ENCODE assay signal across 3 cellular contexts in genomic region chr2:32666704-32667103, GRCh38.
TF ChIP-seq lines count a peak whose summit lies in the region.

No MANE protein-coding gene starts in this region.

TF ChIP-seq in HepG2, 621 proteins besides CTCF, POLR2A, EP300 and RAD21:
- peak; percentile 38; the same call in 1 of the 2 replicates for TF ChIP-seq MAFF (IDR thresholded peaks at IDR 0.05; ENCODE audit: low read depth, low read length)
- peak; percentile 43 to 55 for TF ChIP-seq MAFK (conservative IDR thresholded peaks at IDR 0.05 in 1 of 2, IDR thresholded peaks at IDR 0.05 in 1 of 2; ENCODE audit: low read length in 2 of 2)
- TF ChIP-seq MTA1 (CRISPR knock-in tag; IDR thresholded peaks at IDR 0.05; ENCODE audit: borderline replicate concordance), result no peak
- TF ChIP-seq ZNF317 (CRISPR knock-in tag; IDR thresholded peaks at IDR 0.05), result no peak
TF ChIP-seq in HepG2: peak in this region for 2.

TF ChIP-seq in IMR-90, 13 proteins besides CTCF, POLR2A, EP300 and RAD21:
- no peak for TF ChIP-seq FOS (IDR thresholded peaks at IDR 0.05; ENCODE audit: low read depth, low read length)
- TF ChIP-seq ELK1 (IDR thresholded peaks at IDR 0.05; ENCODE audit: borderline replicate concordance, low read depth, low read length), result no peak
- 0 out of 2 replicates have a peak, but pooled peaks have one; percentile 11 for TF ChIP-seq MAFK (IDR thresholded peaks at IDR 0.05; ENCODE audit: low read depth, low read length)

TF ChIP-seq in K562, 482 proteins besides CTCF, POLR2A, EP300 and RAD21:
- peak; percentile 48; the same call in 1 of the 2 replicates for TF ChIP-seq C11orf30 (IDR thresholded peaks at IDR 0.05; ENCODE audit: low read depth)
- no peak for TF ChIP-seq NFIC (IDR thresholded peaks at IDR 0.05)
- no peak for TF ChIP-seq MCM3 (IDR thresholded peaks at IDR 0.05)
- TF ChIP-seq RREB1 (CRISPR knock-in tag; IDR thresholded peaks at IDR 0.05), result no peak
- TF ChIP-seq SP2 (IDR thresholded peaks at IDR 0.05; ENCODE audit: extremely low read depth, low read depth, low read length, poor library complexity, severe bottlenecking), result no peak
- TF ChIP-seq ZNF274 (IDR thresholded peaks at IDR 0.05; ENCODE audit: borderline replicate concordance, low read depth, low read length), result no peak
- TF ChIP-seq TCF3 (CRISPR knock-in tag; IDR thresholded peaks at IDR 0.05), result no peak
- no peak for TF ChIP-seq MAX (CRISPR knock-in tag; IDR thresholded peaks at IDR 0.05)
- TF ChIP-seq CSDE1 (IDR thresholded peaks at IDR 0.05), result no peak
- TF ChIP-seq ZNF395 (CRISPR knock-in tag; IDR thresholded peaks at IDR 0.05), result no peak
- no peak for TF ChIP-seq HNRNPL (IDR thresholded peaks at IDR 0.05; ENCODE audit: low read depth, low read length)
- no peak for TF ChIP-seq HOMEZ (CRISPR knock-in tag; IDR thresholded peaks at IDR 0.05)
- no peak for TF ChIP-seq ZBTB33 (CRISPR knock-in tag; IDR thresholded peaks at IDR 0.05)
- TF ChIP-seq GABPB2 (CRISPR knock-in tag; conservative IDR thresholded peaks at IDR 0.05), result no peak
- no peak for TF ChIP-seq GATA2 (CRISPR knock-in tag; IDR thresholded peaks at IDR 0.05)
- peak; percentile 53; the same call in 1 of the 2 replicates for TF ChIP-seq ZNF316 (IDR thresholded peaks at IDR 0.05)
- no peak for TF ChIP-seq ETV5 (CRISPR knock-in tag; IDR thresholded peaks at IDR 0.05; ENCODE audit: low read depth)
